30 cellular contexts compared by ENCODE assay signal in genomic region chr11:69053546-69054396, GRCh38. TPM values are rescaled to one million over a fixed set of nuclear protein-coding genes. Genes with fewer than 3 reads are reported as not detected.
DNase-seq lines count a peak whose midpoint lies in the region; ATAC-seq and TF ChIP-seq lines count a peak whose summit lies in the region.
"Had no signal": no experiment of that assay in that cellular context is flagged by ENCODE, and none has a peak within 500 bp of the region (broad histone marks: within the 10 kb centered on the region; RNA-seq: fewer than 3 reads in every experiment).

No MANE protein-coding gene starts in this region.

- no peak for TF ChIP-seq CTCF in SU-DHL-6 (IDR thresholded peaks at IDR 0.05; ENCODE audit: insufficient read depth, low read length, poor library complexity, severe bottlenecking)
- TF ChIP-seq CTCF in left ventricle myocardium inferior (IDR thresholded peaks at IDR 0.05; ENCODE audit: borderline replicate concordance) = no peak
- no peak for TF ChIP-seq CTCF in gastrocnemius medialis (IDR thresholded peaks at IDR 0.05 in 4 of 5, conservative IDR thresholded peaks at IDR 0.05 in 1 of 5)

- H3K9me3 ChIP-seq in SU-DHL-6 (ENCODE audit: insufficient read depth, low read length) = no peaks in the 10 kb centered on the region
- no peaks in the 10 kb centered on the region for H3K9me3 ChIP-seq in left ventricle myocardium inferior (replicated peaks)
- H3K9me3 ChIP-seq in gastrocnemius medialis = no peaks in the 10 kb centered on the region
- H3K9me3 ChIP-seq: breast epithelium, SK-N-SH, testis, vagina had no signal

- peaks cover 70% of the 10 kb centered on the region for H3K4me1 ChIP-seq in left ventricle myocardium inferior
- H3K4me1 ChIP-seq in gastrocnemius medialis = peaks cover 17 to 29% of the 10 kb centered on the region in 2 donors

- peaks cover 32% of the 10 kb centered on the region for H3K79me2 ChIP-seq in SU-DHL-6 (ENCODE audit: insufficient read depth, low read length)

- H2AFZ ChIP-seq in SU-DHL-6 (ENCODE audit: low read depth, low read length, severe bottlenecking) = no peak overlapping the region

- H3K4me3 Mint-ChIP-seq in stimulated activated naive B cell treated with anti-CD40 and anti-IgM and Interleukin-4, amounts not matched to agents 10 μg/mL and 1 μg/mL and 100 μg/mL, for 72 hours = peak overlapping the region in 1 of 2 donors; percentile 50
- H3K4me3 Mint-ChIP-seq: activated CD8-positive, alpha-beta memory T cell treated with anti-CD3 and anti-CD28 coated beads, Interleukin-2, amount 10 ng/mL, durations not matched to agents 7 days and 5 days; activated naive CD4-positive, alpha-beta T cell treated with anti-CD3 and anti-CD28 coated beads for 36 hours; activated T-cell treated with anti-CD3 and anti-CD28 coated beads, Interleukin-2, amount 50 U/mL, for 72 hours; CD4-positive, alpha-beta memory T cell had no signal

- no peaks in the 10 kb centered on the region for H3K9me2 ChIP-seq in SU-DHL-6 (replicated peaks; ENCODE audit: insufficient read depth, low read length)
- H3K9me2 ChIP-seq: SK-N-SH had no signal

- H4K20me1 ChIP-seq in SU-DHL-6 (ENCODE audit: low read depth, low read length) = no peaks in the 10 kb centered on the region

- in situ Hi-C loops in G401 (cut with HindIII; ENCODE audit: low sequenced_read_pairs) = no loop called here
- in situ Hi-C loops in gastrocnemius medialis (cut with MboI; ENCODE audit: low sequenced_read_pairs in 4 of 4) = no loop called here

- no peak for ATAC-seq in stimulated activated naive B cell treated with anti-CD40 and anti-IgM and Interleukin-4, amounts not matched to agents 10 μg/mL and 1 μg/mL and 100 μg/mL, for 72 hours (replicated peaks)
- ATAC-seq in gastrocnemius medialis = no peak
- ATAC-seq: activated CD8-positive, alpha-beta memory T cell treated with anti-CD3 and anti-CD28 coated beads, Interleukin-2, amount 10 ng/mL, durations not matched to agents 7 days and 5 days; activated T-cell treated with anti-CD3 and anti-CD28 coated beads, Interleukin-2, amount 50 U/mL, for 72 hours had no signal

- peak overlapping the region; percentile 54 for H3K4me2 ChIP-seq in SU-DHL-6 (ENCODE audit: low read depth, low read length, poor library complexity, severe bottlenecking)
- H3K4me2 ChIP-seq: SK-N-SH, smooth muscle cell had no signal

- peak overlapping the region; percentile 76 for H3K27ac ChIP-seq in SU-DHL-6 (ENCODE audit: low read depth, low read length)
- H3K27ac ChIP-seq in left ventricle myocardium inferior (replicated peaks) = peak overlapping the region; percentile 90
- no peak overlapping the region for H3K27ac ChIP-seq in gastrocnemius medialis
- H3K27ac ChIP-seq: breast epithelium, coronary artery, testis had no signal

- peaks cover 52 to 83% of the 10 kb centered on the region in 2 donors for H3K4me1 Mint-ChIP-seq in stimulated activated naive B cell treated with anti-CD40 and anti-IgM and Interleukin-4, amounts not matched to agents 10 μg/mL and 1 μg/mL and 100 μg/mL, for 72 hours

- peaks cover 41 to 53% of the 10 kb centered on the region in 2 donors for H3K36me3 Mint-ChIP-seq in stimulated activated naive B cell treated with anti-CD40 and anti-IgM and Interleukin-4, amounts not matched to agents 10 μg/mL and 1 μg/mL and 100 μg/mL, for 72 hours

- H3K27me3 ChIP-seq in SU-DHL-6 (ENCODE audit: low read length) = no peaks in the 10 kb centered on the region
- no peaks in the 10 kb centered on the region for H3K27me3 ChIP-seq in left ventricle myocardium inferior (ENCODE audit: low read depth)
- no peaks in the 10 kb centered on the region for H3K27me3 ChIP-seq in gastrocnemius medialis
- H3K27me3 ChIP-seq: breast epithelium, testis, vagina had no signal

- peak; percentile 40 for DNase-seq in G401 (ENCODE audit: low spot score)
- DNase-seq in left ventricle myocardium inferior = peak; percentile 33
- no peak for DNase-seq in stimulated activated naive B cell treated with anti-CD40 and anti-IgM and Interleukin-4, amounts not matched to agents 10 μg/mL and 1 μg/mL and 100 μg/mL, for 72 hours
- no peak for DNase-seq in globus pallidus (ENCODE audit: low spot score)
- no peak for DNase-seq in gastrocnemius medialis
- no peak for DNase-seq in HuH-7.5 (ENCODE audit: low spot score)
- DNase-seq: activated CD4-positive, alpha-beta T cell treated with anti-CD3 and anti-CD28 coated beads, Interleukin-2, amount 50 U/mL, for 1 hour; activated CD8-positive, alpha-beta memory T cell treated with anti-CD3 and anti-CD28 coated beads, Interleukin-2, amount 10 ng/mL, durations not matched to agents 7 days and 5 days; activated naive CD4-positive, alpha-beta T cell treated with anti-CD3 and anti-CD28 coated beads for 36 hours; activated T-cell treated with anti-CD3 and anti-CD28 coated beads, Interleukin-2, amount 50 U/mL, for 72 hours; CD4-positive, alpha-beta memory T cell; DMS 273 treated with DMSO at 0.1 percent for 48 hours; GOT3; KG1; kidney glomerular epithelial cell; NCI-H187; NCI-H2227 treated with DMSO at 0.1 percent for 48 hours; NCI-H69; SK-N-SH; stimulated activated CD4-positive, alpha-beta T cell treated with anti-CD3 and anti-CD28 coated beads, Interleukin-2, amount 100 ng/mL, for 24 hours; testis had no signal

- intact Hi-C loops in left ventricle myocardium inferior (cut with micrococcal nuclease) (no loop called here), gastrocnemius medialis (cut with DNase I; ENCODE audit: low total_unique reads) (no loop called here)

- H3K4me3 ChIP-seq in SU-DHL-6 (ENCODE audit: insufficient read depth, low read length, poor library complexity, severe bottlenecking) = no peak overlapping the region
- no peak overlapping the region for H3K4me3 ChIP-seq in left ventricle myocardium inferior
- no peak overlapping the region for H3K4me3 ChIP-seq in gastrocnemius medialis
- H3K4me3 ChIP-seq: breast epithelium, coronary artery, smooth muscle cell, testis had no signal

- no peak for TF ChIP-seq POLR2A in gastrocnemius medialis (IDR thresholded peaks at IDR 0.05)

- peaks cover 16% of the 10 kb centered on the region for H3F3A ChIP-seq in SU-DHL-6 (ENCODE audit: insufficient read depth)

- peak overlapping the region; percentile 51 for H3K9ac ChIP-seq in SU-DHL-6 (ENCODE audit: low read length)
- H3K9ac ChIP-seq: SK-N-SH had no signal

- H3K27me3 Mint-ChIP-seq in stimulated activated naive B cell treated with anti-CD40 and anti-IgM and Interleukin-4, amounts not matched to agents 10 μg/mL and 1 μg/mL and 100 μg/mL, for 72 hours = no peaks in the 10 kb centered on the region
- H3K27me3 Mint-ChIP-seq: activated CD8-positive, alpha-beta memory T cell treated with anti-CD3 and anti-CD28 coated beads, Interleukin-2, amount 10 ng/mL, durations not matched to agents 7 days and 5 days; CD4-positive, alpha-beta memory T cell had no signal

- H3K27ac Mint-ChIP-seq in stimulated activated naive B cell treated with anti-CD40 and anti-IgM and Interleukin-4, amounts not matched to agents 10 μg/mL and 1 μg/mL and 100 μg/mL, for 72 hours = peak overlapping the region; percentile 89
- H3K27ac Mint-ChIP-seq: activated CD8-positive, alpha-beta memory T cell treated with anti-CD3 and anti-CD28 coated beads, Interleukin-2, amount 10 ng/mL, durations not matched to agents 7 days and 5 days; activated naive CD4-positive, alpha-beta T cell treated with anti-CD3 and anti-CD28 coated beads for 36 hours; activated T-cell treated with anti-CD3 and anti-CD28 coated beads, Interleukin-2, amount 50 U/mL, for 72 hours had no signal

- H3K9me3 Mint-ChIP-seq in stimulated activated naive B cell treated with anti-CD40 and anti-IgM and Interleukin-4, amounts not matched to agents 10 μg/mL and 1 μg/mL and 100 μg/mL, for 72 hours = peaks cover 1 to 3% of the 10 kb centered on the region in 2 donors
- H3K9me3 Mint-ChIP-seq: activated naive CD4-positive, alpha-beta T cell treated with anti-CD3 and anti-CD28 coated beads for 36 hours; activated T-cell treated with anti-CD3 and anti-CD28 coated beads, Interleukin-2, amount 50 U/mL, for 72 hours; CD4-positive, alpha-beta memory T cell had no signal

- H3K36me3 ChIP-seq in SU-DHL-6 (ENCODE audit: low read length) = no peaks in the 10 kb centered on the region
- peaks cover 34% of the 10 kb centered on the region for H3K36me3 ChIP-seq in left ventricle myocardium inferior
- H3K36me3 ChIP-seq in gastrocnemius medialis = peaks cover 0 to 13% of the 10 kb centered on the region in 2 donors
- H3K36me3 ChIP-seq: breast epithelium had no signal

RNA-seq across cellular contexts. Expression of gene TPCN2, which starts 5.0 kb away (rescaled TPM):
- total RNA-seq in G401 (2014; rRNA removed; shearing (Covaris generic)) = 13.2 and 17.2 TPM in 2 replicates
- 9.2 TPM for total RNA-seq in left ventricle myocardium inferior
- 1 to 10 TPM; 1.4 to 4.1 (median 3.3) TPM for total RNA-seq in gastrocnemius medialis

RNA-seq across cellular contexts. Expression of gene MRGPRF, which starts 40.7 kb away (rescaled TPM):
- total RNA-seq in G401 (2014; rRNA removed; shearing (Covaris generic)) = 0.18 TPM in 1 of 2 replicates, not detected in the other
- total RNA-seq in left ventricle myocardium inferior (3.9 TPM), gastrocnemius medialis (1 to 10 TPM; 1.8 to 6.7 (median 4.7) TPM)
- total RNA-seq: activated CD8-positive, alpha-beta memory T cell treated with anti-CD3 and anti-CD28 coated beads, Interleukin-2, amount 10 ng/mL, durations not matched to agents 7 days and 5 days; activated naive CD4-positive, alpha-beta T cell treated with anti-CD3 and anti-CD28 coated beads for 36 hours; activated T-cell treated with anti-CD3 and anti-CD28 coated beads, Interleukin-2, amount 50 U/mL, for 72 hours; CD4-positive, alpha-beta memory T cell; glomerular endothelial cell; pulmonary artery endothelial cell; RPMI7951; T-helper 2 cell treated with Interferon-gamma antibody and Interleukin-4, amounts not matched to agents 100 ng/mL and 5 ng/mL, for 36 hours had no signal

Comparison
In these comparisons a context has a peak if more than half of its experiments do, and no peak if none do; other contexts are left out.
1. DNase-seq: peak in G401 (single experiment) and left ventricle myocardium inferior (single experiment); none in stimulated activated naive B cell treated with anti-CD40 and anti-IgM and Interleukin-4, amounts not matched to agents 10 μg/mL and 1 μg/mL and 100 μg/mL, for 72 hours (single experiment), globus pallidus (single experiment), gastrocnemius medialis (0 of 2) and HuH-7.5 (single experiment).
2. H3K27ac ChIP-seq: peak in SU-DHL-6 (single experiment) and left ventricle myocardium inferior (single experiment); none in gastrocnemius medialis (0 of 4).